22 cellular contexts compared by ENCODE assay signal in genomic region chr19:33671211-33671610, GRCh38. TPM values are rescaled to one million over a fixed set of nuclear protein-coding genes. Genes with fewer than 3 reads are reported as not detected.
DNase-seq lines count a peak whose midpoint lies in the region; ATAC-seq and TF ChIP-seq lines count a peak whose summit lies in the region.
"Had no signal": no experiment of that assay in that cellular context is flagged by ENCODE, and none has a peak within 500 bp of the region (broad histone marks: within the 10 kb centered on the region; RNA-seq: fewer than 3 reads in every experiment).

No MANE protein-coding gene starts in this region.

- H3K9me3 Mint-ChIP-seq in neural progenitor cell: peaks cover 3% of the 10 kb centered on the region
- H3K9me3 Mint-ChIP-seq in activated T-helper 17 cell treated with anti-CD3 and anti-CD28 coated beads, Interleukin-2, amount 50 U/mL, for 72 hours: no peaks in the 10 kb centered on the region

- peaks cover 8% of the 10 kb centered on the region for H3K27me3 Mint-ChIP-seq in neural progenitor cell (ENCODE audit: insufficient read depth, low read depth)
- peaks cover 15% of the 10 kb centered on the region for H3K27me3 Mint-ChIP-seq in activated T-helper 17 cell treated with anti-CD3 and anti-CD28 coated beads, Interleukin-2, amount 50 U/mL, for 72 hours

- no peaks in the 10 kb centered on the region for H3K27me3 ChIP-seq in right atrium auricular region
- no peaks in the 10 kb centered on the region for H3K27me3 ChIP-seq in neural progenitor cell
- H3K27me3 ChIP-seq: BE2C had no signal

- H3K36me3 ChIP-seq in right atrium auricular region (no peaks in the 10 kb centered on the region), neural progenitor cell (no peaks in the 10 kb centered on the region)
- H3K36me3 ChIP-seq: BE2C, HAP-1 had no signal

- TF ChIP-seq CTCF in right atrium auricular region (IDR thresholded peaks at IDR 0.05) (no peak), neural progenitor cell (IDR thresholded peaks at IDR 0.05) (no peak)

- no peak overlapping the region for H3K4me3 Mint-ChIP-seq in neural progenitor cell
- no peak overlapping the region for H3K4me3 Mint-ChIP-seq in activated T-helper 17 cell treated with anti-CD3 and anti-CD28 coated beads, Interleukin-2, amount 50 U/mL, for 72 hours
- H3K4me3 Mint-ChIP-seq: CD4-positive, CD25-positive, alpha-beta regulatory T cell; CD8-positive, alpha-beta memory T cell; IgD-negative memory B cell had no signal

- no peak overlapping the region for H3K4me2 ChIP-seq in neural progenitor cell

- H3K9ac ChIP-seq in neural progenitor cell: no peak overlapping the region
- H3K9ac ChIP-seq: GM23248 had no signal

- H3K4me3 ChIP-seq in right atrium auricular region: no peak overlapping the region
- no peak overlapping the region for H3K4me3 ChIP-seq in neural progenitor cell
- H3K4me3 ChIP-seq: GM23248, HAP-1 had no signal

- H3K9me3 ChIP-seq in right atrium auricular region (no peaks in the 10 kb centered on the region), neural progenitor cell (ENCODE audit: low read depth) (no peaks in the 10 kb centered on the region)
- H3K9me3 ChIP-seq: BE2C, HAP-1 had no signal

- ATAC-seq in left cardiac atrium: no peak
- ATAC-seq in activated T-helper 17 cell treated with anti-CD3 and anti-CD28 coated beads, Interleukin-2, amount 50 U/mL, for 72 hours (replicated peaks): no peak

- DNase-seq in right atrium auricular region (ENCODE audit: low spot score): peak; percentile 28
- no peak for DNase-seq in left cardiac atrium
- peak; percentile 8 for DNase-seq in iPS-NIHi7 (ENCODE audit: extremely low spot score)
- DNase-seq in neural progenitor cell (ENCODE audit: low spot score): no peak
- DNase-seq in GM03348 (ENCODE audit: low spot score): no peak
- DNase-seq: ACHN; BE2C; C1 segment of cervical spinal cord; CD4-positive, CD25-positive, alpha-beta regulatory T cell; CD8-positive, alpha-beta memory T cell; COR-L47; DMS 273 treated with DMSO at 0.1 percent for 48 hours; DMS53; DND-41; EL; GM23248 had no signal

- no peaks in the 10 kb centered on the region for H3K4me1 ChIP-seq in right atrium auricular region
- H3K4me1 ChIP-seq in neural progenitor cell: no peaks in the 10 kb centered on the region
- H3K4me1 ChIP-seq: HAP-1 had no signal

- H3K27ac ChIP-seq in right atrium auricular region (no peak overlapping the region), neural progenitor cell (no peak overlapping the region)
- H3K27ac ChIP-seq: GM23248, HL-60 had no signal

- H3K4me1 Mint-ChIP-seq in neural progenitor cell: peaks cover 6% of the 10 kb centered on the region
- H3K4me1 Mint-ChIP-seq in activated T-helper 17 cell treated with anti-CD3 and anti-CD28 coated beads, Interleukin-2, amount 50 U/mL, for 72 hours: no peaks in the 10 kb centered on the region
- H3K4me1 Mint-ChIP-seq: CD4-positive, CD25-positive, alpha-beta regulatory T cell; CD8-positive, alpha-beta memory T cell; IgD-negative memory B cell had no signal

- no peaks in the 10 kb centered on the region for H3K36me3 Mint-ChIP-seq in neural progenitor cell
- no peaks in the 10 kb centered on the region for H3K36me3 Mint-ChIP-seq in activated T-helper 17 cell treated with anti-CD3 and anti-CD28 coated beads, Interleukin-2, amount 50 U/mL, for 72 hours (ENCODE audit: low read depth)
- H3K36me3 Mint-ChIP-seq: CD4-positive, CD25-positive, alpha-beta regulatory T cell; CD8-positive, alpha-beta memory T cell; IgD-negative memory B cell had no signal

- no peaks in the 10 kb centered on the region for H4K20me1 ChIP-seq in neural progenitor cell (ENCODE audit: low read depth)

- intact Hi-C loops in left cardiac atrium (cut with DNase I): no loop called here

- H2AFZ ChIP-seq in neural progenitor cell (replicated peaks): no peak overlapping the region
- H2AFZ ChIP-seq: GM23248 had no signal

- H3K79me2 ChIP-seq in neural progenitor cell (ENCODE audit: low read depth): no peaks in the 10 kb centered on the region

- H3F3A ChIP-seq in neural progenitor cell (ENCODE audit: low read depth): no peaks in the 10 kb centered on the region

- H3K27ac Mint-ChIP-seq in neural progenitor cell: peak overlapping the region; percentile 39
- H3K27ac Mint-ChIP-seq in activated T-helper 17 cell treated with anti-CD3 and anti-CD28 coated beads, Interleukin-2, amount 50 U/mL, for 72 hours: no peak overlapping the region
- H3K27ac Mint-ChIP-seq: CD4-positive, CD25-positive, alpha-beta regulatory T cell; IgD-negative memory B cell had no signal

RNA-seq across cellular contexts. Expression of gene CHST8, which starts 49.5 kb away (rescaled TPM):
- total RNA-seq in right atrium auricular region (under 1 TPM in 1 of 2 donors, not detected in 1; 0.43 TPM), left cardiac atrium (under 1 TPM; 0.29 to 0.42 TPM), neural progenitor cell (ENCODE audit: low replicate concordance) (0.92 and 3.2 TPM in 2 replicates)
- not detected for total RNA-seq in activated T-helper 17 cell treated with anti-CD3 and anti-CD28 coated beads, Interleukin-2, amount 50 U/mL, for 72 hours
- total RNA-seq: CD8-positive, alpha-beta memory T cell; G401; HT1080 had no signal

Comparison
In these comparisons a context has a peak if more than half of its experiments do, and no peak if none do; other contexts are left out.
1. DNase-seq: peak in right atrium auricular region (single experiment) and iPS-NIHi7 (single experiment); none in left cardiac atrium (single experiment), neural progenitor cell (single experiment) and GM03348 (single experiment).